Comparison of ENCODE assay signal across 3 cellular contexts in genomic region chr20:49757597-49757996, GRCh38.
TF ChIP-seq lines count a peak whose summit lies in the region.

No MANE protein-coding gene starts in this region.

TF ChIP-seq in HEK293, 187 proteins besides CTCF, POLR2A, EP300 and RAD21:
- TF ChIP-seq ZNF48 (tag by site-specific recombination; IDR thresholded peaks at IDR 0.05) = no peak
- TF ChIP-seq, protein P1, sequence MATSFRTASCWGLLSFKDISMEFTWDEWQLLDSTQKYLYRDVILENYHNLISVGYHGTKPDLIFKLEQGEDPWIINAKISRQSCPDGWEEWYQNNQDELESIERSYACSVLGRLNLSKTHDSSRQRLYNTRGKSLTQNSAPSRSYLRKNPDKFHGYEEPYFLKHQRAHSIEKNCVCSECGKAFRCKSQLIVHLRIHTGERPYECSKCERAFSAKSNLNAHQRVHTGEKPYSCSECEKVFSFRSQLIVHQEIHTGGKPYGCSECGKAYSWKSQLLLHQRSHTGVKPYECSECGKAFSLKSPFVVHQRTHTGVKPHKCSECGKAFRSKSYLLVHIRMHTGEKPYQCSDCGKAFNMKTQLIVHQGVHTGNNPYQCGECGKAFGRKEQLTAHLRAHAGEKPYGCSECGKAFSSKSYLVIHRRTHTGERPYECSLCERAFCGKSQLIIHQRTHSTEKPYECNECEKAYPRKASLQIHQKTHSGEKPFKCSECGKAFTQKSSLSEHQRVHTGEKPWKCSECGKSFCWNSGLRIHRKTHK (tag by site-specific recombination; IDR thresholded peaks at IDR 0.05) = peak; percentile 97

TF ChIP-seq in K562, 482 proteins besides CTCF, POLR2A, EP300 and RAD21 (continues in another document):
- TF ChIP-seq GABPB2 (CRISPR knock-in tag; conservative IDR thresholded peaks at IDR 0.05) (no peak), ZC3H4 (CRISPR knock-in tag; IDR thresholded peaks at IDR 0.05; ENCODE audit: borderline replicate concordance) (no peak), ZFP36 (IDR thresholded peaks at IDR 0.05; ENCODE audit: low read depth, low read length, partially characterized antibody) (no peak), NCOA4 (IDR thresholded peaks at IDR 0.05; ENCODE audit: partially characterized antibody) (no peak), RCOR1 (IDR thresholded peaks at IDR 0.05; ENCODE audit: borderline replicate concordance in 1 of 2, low read depth in 2 of 2, low read length in 2 of 2) (no peak), ETS2 (tag; IDR thresholded peaks at IDR 0.05; ENCODE audit: borderline replicate concordance, poor library complexity, severe bottlenecking) (no peak), ZBTB1 (CRISPR knock-in tag; IDR thresholded peaks at IDR 0.05; ENCODE audit: borderline replicate concordance, low read depth) (no peak), HLTF (IDR thresholded peaks at IDR 0.05) (no peak), DIDO1 (tag; IDR thresholded peaks at IDR 0.05; ENCODE audit: low read depth) (no peak), RBM25 (IDR thresholded peaks at IDR 0.05; ENCODE audit: low read depth, low read length, severe bottlenecking) (no peak), HCFC1 (IDR thresholded peaks at IDR 0.05; ENCODE audit: low read depth, low read length) (no peak)
- TF ChIP-seq, protein P2, sequence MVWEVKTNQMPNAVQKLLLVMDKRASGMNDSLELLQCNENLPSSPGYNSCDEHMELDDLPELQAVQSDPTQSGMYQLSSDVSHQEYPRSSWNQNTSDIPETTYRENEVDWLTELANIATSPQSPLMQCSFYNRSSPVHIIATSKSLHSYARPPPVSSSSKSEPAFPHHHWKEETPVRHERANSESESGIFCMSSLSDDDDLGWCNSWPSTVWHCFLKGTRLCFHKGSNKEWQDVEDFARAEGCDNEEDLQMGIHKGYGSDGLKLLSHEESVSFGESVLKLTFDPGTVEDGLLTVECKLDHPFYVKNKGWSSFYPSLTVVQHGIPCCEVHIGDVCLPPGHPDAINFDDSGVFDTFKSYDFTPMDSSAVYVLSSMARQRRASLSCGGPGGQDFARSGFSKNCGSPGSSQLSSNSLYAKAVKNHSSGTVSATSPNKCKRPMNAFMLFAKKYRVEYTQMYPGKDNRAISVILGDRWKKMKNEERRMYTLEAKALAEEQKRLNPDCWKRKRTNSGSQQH (CRISPR knock-in tag; IDR thresholded peaks at IDR 0.05) = no peak
- TF ChIP-seq, protein P3, sequence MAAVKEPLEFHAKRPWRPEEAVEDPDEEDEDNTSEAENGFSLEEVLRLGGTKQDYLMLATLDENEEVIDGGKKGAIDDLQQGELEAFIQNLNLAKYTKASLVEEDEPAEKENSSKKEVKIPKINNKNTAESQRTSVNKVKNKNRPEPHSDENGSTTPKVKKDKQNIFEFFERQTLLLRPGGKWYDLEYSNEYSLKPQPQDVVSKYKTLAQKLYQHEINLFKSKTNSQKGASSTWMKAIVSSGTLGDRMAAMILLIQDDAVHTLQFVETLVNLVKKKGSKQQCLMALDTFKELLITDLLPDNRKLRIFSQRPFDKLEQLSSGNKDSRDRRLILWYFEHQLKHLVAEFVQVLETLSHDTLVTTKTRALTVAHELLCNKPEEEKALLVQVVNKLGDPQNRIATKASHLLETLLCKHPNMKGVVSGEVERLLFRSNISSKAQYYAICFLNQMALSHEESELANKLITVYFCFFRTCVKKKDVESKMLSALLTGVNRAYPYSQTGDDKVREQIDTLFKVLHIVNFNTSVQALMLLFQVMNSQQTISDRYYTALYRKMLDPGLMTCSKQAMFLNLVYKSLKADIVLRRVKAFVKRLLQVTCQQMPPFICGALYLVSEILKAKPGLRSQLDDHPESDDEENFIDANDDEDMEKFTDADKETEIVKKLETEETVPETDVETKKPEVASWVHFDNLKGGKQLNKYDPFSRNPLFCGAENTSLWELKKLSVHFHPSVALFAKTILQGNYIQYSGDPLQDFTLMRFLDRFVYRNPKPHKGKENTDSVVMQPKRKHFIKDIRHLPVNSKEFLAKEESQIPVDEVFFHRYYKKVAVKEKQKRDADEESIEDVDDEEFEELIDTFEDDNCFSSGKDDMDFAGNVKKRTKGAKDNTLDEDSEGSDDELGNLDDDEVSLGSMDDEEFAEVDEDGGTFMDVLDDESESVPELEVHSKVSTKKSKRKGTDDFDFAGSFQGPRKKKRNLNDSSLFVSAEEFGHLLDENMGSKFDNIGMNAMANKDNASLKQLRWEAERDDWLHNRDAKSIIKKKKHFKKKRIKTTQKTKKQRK (IDR thresholded peaks at IDR 0.05; ENCODE audit: borderline replicate concordance, low read depth, low read length) = no peak
- TF ChIP-seq, protein P4, sequence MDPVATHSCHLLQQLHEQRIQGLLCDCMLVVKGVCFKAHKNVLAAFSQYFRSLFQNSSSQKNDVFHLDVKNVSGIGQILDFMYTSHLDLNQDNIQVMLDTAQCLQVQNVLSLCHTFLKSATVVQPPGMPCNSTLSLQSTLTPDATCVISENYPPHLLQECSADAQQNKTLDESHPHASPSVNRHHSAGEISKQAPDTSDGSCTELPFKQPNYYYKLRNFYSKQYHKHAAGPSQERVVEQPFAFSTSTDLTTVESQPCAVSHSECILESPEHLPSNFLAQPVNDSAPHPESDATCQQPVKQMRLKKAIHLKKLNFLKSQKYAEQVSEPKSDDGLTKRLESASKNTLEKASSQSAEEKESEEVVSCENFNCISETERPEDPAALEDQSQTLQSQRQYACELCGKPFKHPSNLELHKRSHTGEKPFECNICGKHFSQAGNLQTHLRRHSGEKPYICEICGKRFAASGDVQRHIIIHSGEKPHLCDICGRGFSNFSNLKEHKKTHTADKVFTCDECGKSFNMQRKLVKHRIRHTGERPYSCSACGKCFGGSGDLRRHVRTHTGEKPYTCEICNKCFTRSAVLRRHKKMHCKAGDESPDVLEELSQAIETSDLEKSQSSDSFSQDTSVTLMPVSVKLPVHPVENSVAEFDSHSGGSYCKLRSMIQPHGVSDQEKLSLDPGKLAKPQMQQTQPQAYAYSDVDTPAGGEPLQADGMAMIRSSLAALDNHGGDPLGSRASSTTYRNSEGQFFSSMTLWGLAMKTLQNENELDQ (CRISPR knock-in tag; IDR thresholded peaks at IDR 0.05; ENCODE audit: borderline replicate concordance) = no peak

TF ChIP-seq in HepG2, 621 proteins besides CTCF, POLR2A, EP300 and RAD21:
- TF ChIP-seq FOXO4 (CRISPR knock-in tag; conservative IDR thresholded peaks at IDR 0.05) (0 out of 2 replicates have a peak, but pooled peaks have one; percentile 52), BHLHE40 (IDR thresholded peaks at IDR 0.05; ENCODE audit: low read length) (peak; percentile 23; the same call in 1 of the 2 replicates), ZNF605 (CRISPR knock-in tag; IDR thresholded peaks at IDR 0.05) (no peak)
